In the genomic region with DNA sequence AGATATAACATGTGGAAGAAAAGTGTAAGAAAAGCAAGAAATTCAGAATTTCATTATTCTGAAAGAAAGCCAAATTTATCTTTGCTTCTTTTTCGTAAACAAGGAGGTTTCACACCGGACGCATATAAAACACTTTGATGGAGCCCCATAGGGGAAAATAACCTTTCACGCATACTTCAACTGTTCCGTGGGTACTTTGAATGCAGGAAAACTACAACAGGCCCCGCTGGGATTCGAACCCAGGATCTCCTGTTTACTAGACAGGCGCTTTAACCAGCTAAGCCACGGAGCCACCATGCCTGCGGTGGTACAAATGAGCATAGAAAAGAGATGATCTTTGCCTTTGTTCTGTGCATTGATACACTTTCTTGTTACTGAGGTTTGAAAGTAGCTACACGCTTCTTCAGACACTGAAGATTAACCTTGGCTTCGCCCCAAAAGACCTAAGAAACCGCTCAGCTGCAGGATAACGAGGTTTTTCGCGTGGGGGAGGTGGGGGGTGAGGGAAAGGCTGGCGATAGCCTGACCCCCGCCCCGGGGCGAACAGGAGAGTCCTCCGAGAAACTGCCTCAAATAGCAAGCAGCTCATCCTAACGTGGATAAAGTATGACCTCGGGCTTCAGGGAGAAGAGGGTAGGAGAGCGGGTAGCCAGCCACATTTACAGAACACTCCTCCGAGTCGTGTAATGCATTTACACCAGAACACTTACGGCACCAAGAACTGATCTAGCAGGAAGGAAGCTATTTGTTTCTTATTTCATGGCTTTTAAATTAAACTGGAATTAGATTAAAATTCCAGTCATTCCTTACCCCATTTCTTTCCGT, we compare ENCODE assay signal across 8 cellular contexts. TPM values are rescaled to one million over a fixed set of nuclear protein-coding genes. Genes with fewer than 3 reads are reported as not detected.
DNase-seq lines count a peak whose midpoint lies in the region; FAIRE-seq lines count a peak whose summit lies in the region.

No MANE protein-coding gene starts in this region.

- no peak overlapping the region for H3K23ac ChIP-seq in mesendoderm (ENCODE audit: low read length)

- H4K8ac ChIP-seq in mesendoderm (ENCODE audit: low read depth, low read length) = no peak overlapping the region

- H3K4ac ChIP-seq in mesendoderm (ENCODE audit: low read depth, low read length) = no peak overlapping the region

- no peaks in the 10 kb centered on the region for H3K79me1 ChIP-seq in mesendoderm (ENCODE audit: low read length)

- H3K79me2 ChIP-seq in mesendoderm (ENCODE audit: control insufficient read depth, insufficient read depth, low read length) = no peaks in the 10 kb centered on the region

- H2AK5ac ChIP-seq in mesendoderm (ENCODE audit: low read length) = no peak overlapping the region

- DNase-seq in GF-D8 (lab: John Stamatoyannopoulos, UW) (peak; percentile 75), HTR-8/SVneo (ENCODE audit: insufficient read length, low spot score) (peak; percentile 73), NOMO-1 (lab: John Stamatoyannopoulos, UW; ENCODE audit: unreplicated experiment in 2 of 2) (peak; percentile 60 to 81), mesendoderm (peak; percentile 92), HuH-7 (ENCODE audit: low spot score) (no peak)
- peak; percentile 81 to 99 (median 99) for DNase-seq in activated CD8-positive, alpha-beta memory T cell treated with anti-CD3 and anti-CD28 coated beads for 48 hours (ENCODE audit: low read depth in 2 of 3, low spot score in 2 of 3)
- peak; percentile 83 for DNase-seq in stimulated activated CD8-positive, alpha-beta memory T cell treated with anti-CD3 and anti-CD28 coated beads, Interleukin-12 subunit alpha, Interleukin-12 subunit beta, amount 100 ng/mL, for 4 hours (ENCODE audit: low read depth)

- no peak overlapping the region for H2BK5ac ChIP-seq in mesendoderm (ENCODE audit: low read length)

- no peaks in the 10 kb centered on the region for H3K9me3 ChIP-seq in endocrine pancreas (ENCODE audit: control insufficient read depth, low read length)

- H2BK15ac ChIP-seq in mesendoderm (replicated peaks; ENCODE audit: low read depth) = no peak overlapping the region

- no peak overlapping the region for H3K27ac ChIP-seq in mesendoderm (ENCODE audit: low read depth, low read length)

- H3K4me2 ChIP-seq in mesendoderm (ENCODE audit: low read length) = peak overlapping the region; percentile 37

- H3K36me3 ChIP-seq in endocrine pancreas (ENCODE audit: control insufficient read depth, insufficient read depth, low read length) = no peaks in the 10 kb centered on the region
- H3K36me3 ChIP-seq in mesendoderm (ENCODE audit: control insufficient read depth, insufficient read depth, low read length) = no peaks in the 10 kb centered on the region

- FAIRE-seq in HTR-8/SVneo (lab: Jason Lieb, UNC) = no peak

- H3K9ac ChIP-seq in endocrine pancreas (ENCODE audit: control insufficient read depth, insufficient read depth, low read length) = peak overlapping the region; percentile 76
- peak overlapping the region; percentile 44 for H3K9ac ChIP-seq in mesendoderm (ENCODE audit: low read length)

- no peak overlapping the region for H4K5ac ChIP-seq in mesendoderm (ENCODE audit: low read length)

- WGBS in mesendoderm (ENCODE audit: extremely low coverage, insufficient coverage, low lambda C conversion rate) = no CpG with 5 or more reads among the region's 28 CpGs

- peak overlapping the region; percentile 71 for H3K56ac ChIP-seq in mesendoderm (ENCODE audit: low read length)

- H3K4me3 ChIP-seq in endocrine pancreas (ENCODE audit: control insufficient read depth, insufficient read depth, low read length) (peak overlapping the region; percentile 85), mesendoderm (ENCODE audit: low read length) (peak overlapping the region; percentile 30)

- peaks cover 5% of the 10 kb centered on the region for H3K4me1 ChIP-seq in endocrine pancreas (ENCODE audit: control insufficient read depth, insufficient read depth, low read length)
- no peaks in the 10 kb centered on the region for H3K4me1 ChIP-seq in mesendoderm (ENCODE audit: control insufficient read depth, low read depth, low read length)

- H3K27me3 ChIP-seq in endocrine pancreas (ENCODE audit: control insufficient read depth, insufficient read depth, low read length) = no peaks in the 10 kb centered on the region
- no peaks in the 10 kb centered on the region for H3K27me3 ChIP-seq in mesendoderm (ENCODE audit: insufficient read depth, low read length, poor library complexity)

- H3K18ac ChIP-seq in mesendoderm (ENCODE audit: low read length) = peak overlapping the region; percentile 85

- H2BK120ac ChIP-seq in mesendoderm (ENCODE audit: low read depth, low read length) = no peak overlapping the region

RNA-seq across cellular contexts. Expression of a gene that starts 5.3 kb away (rescaled TPM):
- 28.8 TPM for polyA plus RNA-seq in mesendoderm (2013, experiment 1 of 2)
- polyA plus RNA-seq in mesendoderm (2013, experiment 2 of 2) = 30.9 TPM

RNA-seq across cellular contexts. Expression of a gene that starts 32.8 kb away (rescaled TPM):
- polyA plus RNA-seq in mesendoderm (2013, experiment 1 of 2) = 0.08 TPM
- polyA plus RNA-seq in mesendoderm (2013, experiment 2 of 2) = 0.07 TPM
